In the genomic region with DNA sequence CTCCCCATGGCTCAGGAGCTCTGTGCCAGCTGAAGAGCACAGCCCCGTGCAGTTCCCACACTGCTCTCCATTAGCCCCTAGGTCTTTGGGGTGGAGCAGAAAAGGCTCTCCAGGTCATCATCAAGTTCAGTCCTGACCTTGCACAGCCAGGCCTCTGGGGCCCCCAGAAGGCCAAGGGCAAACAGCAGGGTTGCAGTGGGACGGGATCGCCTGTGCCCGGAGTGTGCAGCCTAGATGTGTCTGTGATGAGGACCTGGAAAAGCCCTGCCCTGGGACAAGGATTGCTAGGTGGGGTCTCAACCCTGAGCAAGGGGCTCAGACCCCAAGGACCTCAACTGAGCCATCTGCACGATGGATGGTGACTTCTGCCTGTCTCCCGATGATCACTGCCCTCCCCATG, we compare ENCODE assay signal across 15 cellular contexts. TPM values are rescaled to one million over a fixed set of nuclear protein-coding genes. Genes with fewer than 3 reads are reported as not detected.
DNase-seq lines count a peak whose midpoint lies in the region; ATAC-seq and TF ChIP-seq lines count a peak whose summit lies in the region.
"Had no signal": no experiment of that assay in that cellular context is flagged by ENCODE, and none has a peak within 500 bp of the region (broad histone marks: within the 10 kb centered on the region; RNA-seq: fewer than 3 reads in every experiment).

No MANE protein-coding gene starts in this region.

- ATAC-seq in thoracic aorta (ENCODE audit: insufficient number of reproducible peaks, low FRiP score, low read depth) = no peak

- TF ChIP-seq POLR2A in esophagus muscularis mucosa (IDR thresholded peaks at IDR 0.05; ENCODE audit: low read depth) = no peak

- no peak overlapping the region for H3K9ac ChIP-seq in neural progenitor cell
- H3K9ac ChIP-seq: BLaER1 treated with 17β-estradiol and CSF1 and Interleukin-3, amounts not matched to agents 10 nM and 100 nM had no signal

- in situ Hi-C loops in ACHN (cut with HindIII; ENCODE audit: low pct_ligation_motif_present, low pct_unique_long_range_greater_than_20kb, low sequenced_read_pairs) = no loop called here

- H3K36me3 ChIP-seq in esophagus muscularis mucosa = peaks cover 0 to 14% (median 3%) of the 10 kb centered on the region in 4 donors
- peaks cover under 1% of the 10 kb centered on the region for H3K36me3 ChIP-seq in thoracic aorta
- H3K36me3 ChIP-seq in neural progenitor cell = no peaks in the 10 kb centered on the region
- H3K36me3 ChIP-seq: BLaER1 treated with 17β-estradiol and CSF1 and Interleukin-3, amounts not matched to agents 10 nM and 100 nM had no signal

- DNase-seq in esophagus muscularis mucosa (ENCODE audit: extremely low spot score) (no peak), myocyte (ENCODE audit: low read depth) (peak; percentile 11), thoracic aorta (ENCODE audit: low spot score) (no peak), ACHN (no peak), GM03348 (ENCODE audit: low spot score) (no peak), neural progenitor cell (ENCODE audit: low spot score) (no peak), NCI-H1092 (lab: John Stamatoyannopoulos, UW) (no peak)
- DNase-seq: activated effector memory CD4-positive, alpha-beta T cell treated with Interleukin-2 at 50 U/mL for 16 hours; foreskin melanocyte; NCI-H1048; NCI-H82 had no signal

- H4K20me1 ChIP-seq in neural progenitor cell (ENCODE audit: low read depth) = no peaks in the 10 kb centered on the region
- H4K20me1 ChIP-seq: BLaER1 treated with 17β-estradiol and CSF1 and Interleukin-3, amounts not matched to agents 10 nM and 100 nM had no signal

- H3K4me1 ChIP-seq in esophagus muscularis mucosa (peaks cover 66 to 81% (median 79%) of the 10 kb centered on the region in 4 donors), thoracic aorta (ENCODE audit: control insufficient read depth in 1 of 2, low read depth in 2 of 2) (peaks cover 33 to 68% of the 10 kb centered on the region in 2 donors), neural progenitor cell (no peaks in the 10 kb centered on the region)
- H3K4me1 ChIP-seq: BLaER1 treated with 17β-estradiol and CSF1 and Interleukin-3, amounts not matched to agents 10 nM and 100 nM had no signal

- H3K4me2 ChIP-seq in neural progenitor cell = no peak overlapping the region
- H3K4me2 ChIP-seq: BLaER1 treated with 17β-estradiol and CSF1 and Interleukin-3, amounts not matched to agents 10 nM and 100 nM had no signal

- H2AFZ ChIP-seq in neural progenitor cell (replicated peaks) = no peak overlapping the region

- no peaks in the 10 kb centered on the region for H3K27me3 ChIP-seq in esophagus muscularis mucosa
- no peaks in the 10 kb centered on the region for H3K27me3 ChIP-seq in thoracic aorta (replicated peaks; ENCODE audit: insufficient read depth)
- no peaks in the 10 kb centered on the region for H3K27me3 ChIP-seq in neural progenitor cell
- H3K27me3 ChIP-seq: BLaER1 treated with 17β-estradiol and CSF1 and Interleukin-3, amounts not matched to agents 10 nM and 100 nM had no signal

- H3K9me3 ChIP-seq in esophagus muscularis mucosa = no peaks in the 10 kb centered on the region
- no peaks in the 10 kb centered on the region for H3K9me3 ChIP-seq in thoracic aorta
- no peaks in the 10 kb centered on the region for H3K9me3 ChIP-seq in neural progenitor cell (ENCODE audit: low read depth)

- TF ChIP-seq CTCF in esophagus muscularis mucosa (IDR thresholded peaks at IDR 0.05) (no peak), thoracic aorta (IDR thresholded peaks at IDR 0.05) (no peak), neural progenitor cell (IDR thresholded peaks at IDR 0.05) (no peak)

- intact Hi-C loops in esophagus muscularis mucosa (cut with DNase I) = loop anchor here (5.0 kb wide), 1 partner anchor 40 kb away; no protein-coding TSS in a partner anchor

- peaks cover 11% of the 10 kb centered on the region for H3K9me3 Mint-ChIP-seq in neural progenitor cell
- H3K9me3 Mint-ChIP-seq: stimulated activated naive CD8-positive, alpha-beta T cell treated with anti-CD3 and anti-CD28 coated beads, Interleukin-15, Interleukin-2, amounts not matched to agents 100 ng/mL and 50 ng/mL, for 24 hours had no signal

- H3K27ac Mint-ChIP-seq in neural progenitor cell = no peak overlapping the region
- H3K27ac Mint-ChIP-seq: stimulated activated naive CD8-positive, alpha-beta T cell treated with anti-CD3 and anti-CD28 coated beads, Interleukin-15, Interleukin-2, amounts not matched to agents 100 ng/mL and 50 ng/mL, for 24 hours had no signal

- peaks cover 4% of the 10 kb centered on the region for H3K4me1 Mint-ChIP-seq in neural progenitor cell

- H3K27me3 Mint-ChIP-seq in neural progenitor cell (ENCODE audit: insufficient read depth, low read depth) = peaks cover 7% of the 10 kb centered on the region
- H3K27me3 Mint-ChIP-seq: stimulated activated naive CD8-positive, alpha-beta T cell treated with anti-CD3 and anti-CD28 coated beads, Interleukin-15, Interleukin-2, amounts not matched to agents 100 ng/mL and 50 ng/mL, for 24 hours had no signal

- peak overlapping the region; percentile 57 to 67 (median 62) for H3K4me3 ChIP-seq in esophagus muscularis mucosa
- peak overlapping the region; percentile 67 for H3K4me3 ChIP-seq in thoracic aorta
- no peak overlapping the region for H3K4me3 ChIP-seq in neural progenitor cell
- H3K4me3 ChIP-seq: BLaER1 treated with 17β-estradiol and CSF1 and Interleukin-3, amounts not matched to agents 10 nM and 100 nM had no signal

- no peaks in the 10 kb centered on the region for H3F3A ChIP-seq in neural progenitor cell (ENCODE audit: low read depth)

- H3K4me3 Mint-ChIP-seq in neural progenitor cell = no peak overlapping the region
- H3K4me3 Mint-ChIP-seq: stimulated activated naive CD8-positive, alpha-beta T cell treated with anti-CD3 and anti-CD28 coated beads, Interleukin-15, Interleukin-2, amounts not matched to agents 100 ng/mL and 50 ng/mL, for 24 hours had no signal

- TF ChIP-seq EP300 in esophagus muscularis mucosa (IDR thresholded peaks at IDR 0.05) = no peak

- no peaks in the 10 kb centered on the region for H3K79me2 ChIP-seq in neural progenitor cell (ENCODE audit: low read depth)

- H3K27ac ChIP-seq in adipose tissue (ENCODE audit: low read depth, low read length) = peak overlapping the region; percentile 14
- H3K27ac ChIP-seq in esophagus muscularis mucosa (replicated peaks in 1 of 4) = peak overlapping the region; percentile 80 to 89 (median 88)
- peak overlapping the region; percentile 83 to 96 for H3K27ac ChIP-seq in thoracic aorta
- H3K27ac ChIP-seq in neural progenitor cell = no peak overlapping the region
- H3K27ac ChIP-seq: BLaER1 treated with 17β-estradiol and CSF1 and Interleukin-3, amounts not matched to agents 10 nM and 100 nM had no signal

- 59 to 79% (median 67%) methylated on average over 6 of the region's 6 CpGs for WGBS in adipose tissue, 3 donors
- WGBS in esophagus muscularis mucosa = 43% methylated on average over 3 of the region's 6 CpGs

- H3K36me3 Mint-ChIP-seq in neural progenitor cell = no peaks in the 10 kb centered on the region

RNA-seq across cellular contexts. Expression of gene INMT, which starts 0.5 kb away (rescaled TPM):
- polyA plus RNA-seq in adipose tissue = 100 to 1,000 TPM in 1 of 3 donors, 1 to 10 TPM in 2; 2.1 to 191 (median 4.8) TPM
- total RNA-seq in esophagus muscularis mucosa = 100 to 1,000 TPM; 113 to 192 (median 174) TPM
- total RNA-seq in myocyte = 3.7 and 5.4 TPM in 2 replicates
- 0.64 TPM for polyA plus RNA-seq in myocyte (2012)
- 100 to 1,000 TPM; 137 to 243 TPM for total RNA-seq in thoracic aorta
- 5.0 and 7.8 TPM in 2 replicates for total RNA-seq in neural progenitor cell (ENCODE audit: low replicate concordance)
- total RNA-seq: activated CD8-positive, alpha-beta memory T cell treated with anti-CD3 and anti-CD28 coated beads for 36 hours had no signal

RNA-seq across cellular contexts. Expression of gene MINDY4, which starts 18.7 kb away (rescaled TPM):
- 1 to 10 TPM; 2.5 to 3.6 (median 2.5) TPM for polyA plus RNA-seq in adipose tissue
- total RNA-seq in esophagus muscularis mucosa (10 to 100 TPM in 3 of 4 donors, 1 to 10 TPM in 1; 8.4 to 31.1 (median 20.2) TPM), myocyte (2.0 and 2.9 TPM in 2 replicates), thoracic aorta (10 to 100 TPM; 32.0 to 44.0 TPM), neural progenitor cell (ENCODE audit: low replicate concordance) (5.2 and 5.9 TPM in 2 replicates)
- polyA plus RNA-seq in myocyte (2012) = 1.7 TPM

Comparison
In these comparisons a context has a peak if more than half of its experiments do, and no peak if none do; other contexts are left out.
1. RNA of gene INMT, which starts 0.5 kb away (total RNA-seq): 137 to 243 TPM in thoracic aorta and 113 to 192 TPM in esophagus muscularis mucosa; 5.0 to 7.8 TPM in neural progenitor cell and 3.7 to 5.4 TPM in myocyte; every median in the first group is over 10 times any median in the second.